ENCODE assay signal across 8 cellular contexts in genomic region chr10:3805791-3806381, GRCh38. TPM values are rescaled to one million over a fixed set of nuclear protein-coding genes. Genes with fewer than 3 reads are reported as not detected.
DNase-seq lines count a peak whose midpoint lies in the region; ATAC-seq and TF ChIP-seq lines count a peak whose summit lies in the region.

No MANE protein-coding gene starts in this region.

- intact Hi-C loops in activated T-helper 1 cell treated with anti-CD3 and anti-CD28 coated beads, Interleukin-12 subunit alpha, Interleukin-12 subunit beta, Interleukin-2, Interleukin-4 antibody, amounts not matched to agents 30 ng/mL and 10 ng/mL and 1 ng/mL, durations not matched to agents 14 hours and 24 hours and 36 hours (cut with micrococcal nuclease): loop anchor here (1.0 to 2.0 kb wide), 7 partner anchors 9 to 847 kb away; no protein-coding TSS in a partner anchor
- intact Hi-C loops in spleen (cut with DNase I; ENCODE audit: low total_unique reads): no loop called here

- H3K36me3 Mint-ChIP-seq in activated T-helper 1 cell treated with anti-CD3 and anti-CD28 coated beads, Interleukin-12 subunit alpha, Interleukin-12 subunit beta, Interleukin-2, Interleukin-4 antibody, amounts not matched to agents 30 ng/mL and 10 ng/mL and 1 ng/mL, durations not matched to agents 14 hours and 24 hours and 36 hours (ENCODE audit: low read depth): no peaks in the 10 kb centered on the region

- H3K4me3 Mint-ChIP-seq in activated T-helper 1 cell treated with anti-CD3 and anti-CD28 coated beads, Interleukin-12 subunit alpha, Interleukin-12 subunit beta, Interleukin-2, Interleukin-4 antibody, amounts not matched to agents 30 ng/mL and 10 ng/mL and 1 ng/mL, durations not matched to agents 14 hours and 24 hours and 36 hours: peak overlapping the region; percentile 70

- no peaks in the 10 kb centered on the region for H3K36me3 ChIP-seq in spleen

- no peaks in the 10 kb centered on the region for H3K9me3 ChIP-seq in spleen

- H3K27me3 Mint-ChIP-seq in activated T-helper 1 cell treated with anti-CD3 and anti-CD28 coated beads, Interleukin-12 subunit alpha, Interleukin-12 subunit beta, Interleukin-2, Interleukin-4 antibody, amounts not matched to agents 30 ng/mL and 10 ng/mL and 1 ng/mL, durations not matched to agents 14 hours and 24 hours and 36 hours (ENCODE audit: insufficient read depth): no peaks in the 10 kb centered on the region

- peaks cover 14 to 87% (median 74%) of the 10 kb centered on the region in 6 donors for H3K4me1 ChIP-seq in spleen

- no peak overlapping the region for H3K4me3 ChIP-seq in foreskin fibroblast (ENCODE audit: low read depth in 1 of 2, low read length in 2 of 2)
- H3K4me3 ChIP-seq in spleen: peak overlapping the region in 1 of 8 donors; percentile 1

- ATAC-seq in GM18867 (IDR thresholded peaks at IDR 0.05; ENCODE audit: unreplicated experiment) (peak; percentile 41), HG02973 (IDR thresholded peaks at IDR 0.05; ENCODE audit: unreplicated experiment) (peak; percentile 24)

- peak overlapping the region; percentile 99 for H3K27ac Mint-ChIP-seq in activated T-helper 1 cell treated with anti-CD3 and anti-CD28 coated beads, Interleukin-12 subunit alpha, Interleukin-12 subunit beta, Interleukin-2, Interleukin-4 antibody, amounts not matched to agents 30 ng/mL and 10 ng/mL and 1 ng/mL, durations not matched to agents 14 hours and 24 hours and 36 hours

- WGBS in spleen, 5 donors: 42 to 50% (median 45%) methylated on average over 8 of the region's 8 CpGs

- peaks cover 76% of the 10 kb centered on the region for H3K4me1 Mint-ChIP-seq in activated T-helper 1 cell treated with anti-CD3 and anti-CD28 coated beads, Interleukin-12 subunit alpha, Interleukin-12 subunit beta, Interleukin-2, Interleukin-4 antibody, amounts not matched to agents 30 ng/mL and 10 ng/mL and 1 ng/mL, durations not matched to agents 14 hours and 24 hours and 36 hours (ENCODE audit: low read depth)

- H3K27me3 ChIP-seq in spleen (replicated peaks in 1 of 7): no peaks in the 10 kb centered on the region

- peak overlapping the region; percentile 67 to 90 (median 84) for H3K27ac ChIP-seq in spleen

- DNase-seq in NOMO-1 treated with dmso at 0.1 percent for 144 hours (lab: John Stamatoyannopoulos, UW; ENCODE audit: unreplicated experiment) (peak; percentile 32), foreskin fibroblast (peak; percentile 78 to 88), spleen (peak; percentile 84), GF-D8 (lab: John Stamatoyannopoulos, UW) (no peak), NCI-H524 (lab: John Stamatoyannopoulos, UW) (no peak)
- DNase-seq in activated T-helper 1 cell treated with anti-CD3 and anti-CD28 coated beads, Interleukin-12 subunit alpha, Interleukin-12 subunit beta, Interleukin-2, Interleukin-4 antibody, amounts not matched to agents 30 ng/mL and 10 ng/mL and 1 ng/mL, durations not matched to agents 14 hours and 24 hours and 36 hours (ENCODE audit: low spot score): no peak

- H3K9me3 Mint-ChIP-seq in activated T-helper 1 cell treated with anti-CD3 and anti-CD28 coated beads, Interleukin-12 subunit alpha, Interleukin-12 subunit beta, Interleukin-2, Interleukin-4 antibody, amounts not matched to agents 30 ng/mL and 10 ng/mL and 1 ng/mL, durations not matched to agents 14 hours and 24 hours and 36 hours: no peaks in the 10 kb centered on the region

- no peak for TF ChIP-seq CTCF in foreskin fibroblast (IDR thresholded peaks at IDR 0.05; ENCODE audit: low read depth, low read length)
- TF ChIP-seq CTCF in spleen (IDR thresholded peaks at IDR 0.05 in 8 of 11, conservative IDR thresholded peaks at IDR 0.05 in 3 of 11): no peak

- no peak for TF ChIP-seq POLR2A in spleen (IDR thresholded peaks at IDR 0.05)

RNA-seq across cellular contexts. Expression of gene KLF6, which starts 20.9 kb away (rescaled TPM):
- total RNA-seq in activated T-helper 1 cell treated with anti-CD3 and anti-CD28 coated beads, Interleukin-12 subunit alpha, Interleukin-12 subunit beta, Interleukin-2, Interleukin-4 antibody, amounts not matched to agents 30 ng/mL and 10 ng/mL and 1 ng/mL, durations not matched to agents 14 hours and 24 hours and 36 hours: 110 and 113 TPM in 2 replicates
- total RNA-seq in spleen: 100 to 1,000 TPM in 5 of 7 donors, 10 to 100 TPM in 2; 65.0 to 211 (median 135) TPM
- 10 to 100 TPM; 18.8 to 26.6 (median 19.6) TPM for polyA plus RNA-seq in spleen

Comparison
In these comparisons a context has a peak if more than half of its experiments do, and no peak if none do; other contexts are left out.
1. DNase-seq: peak in NOMO-1 treated with dmso at 0.1 percent for 144 hours (single experiment), foreskin fibroblast (2 of 2) and spleen (single experiment); none in activated T-helper 1 cell treated with anti-CD3 and anti-CD28 coated beads, Interleukin-12 subunit alpha, Interleukin-12 subunit beta, Interleukin-2, Interleukin-4 antibody, amounts not matched to agents 30 ng/mL and 10 ng/mL and 1 ng/mL, durations not matched to agents 14 hours and 24 hours and 36 hours (single experiment), GF-D8 (single experiment) and NCI-H524 (0 of 2).